Comparison of ENCODE assay signal across 23 cellular contexts in the genomic region with DNA sequence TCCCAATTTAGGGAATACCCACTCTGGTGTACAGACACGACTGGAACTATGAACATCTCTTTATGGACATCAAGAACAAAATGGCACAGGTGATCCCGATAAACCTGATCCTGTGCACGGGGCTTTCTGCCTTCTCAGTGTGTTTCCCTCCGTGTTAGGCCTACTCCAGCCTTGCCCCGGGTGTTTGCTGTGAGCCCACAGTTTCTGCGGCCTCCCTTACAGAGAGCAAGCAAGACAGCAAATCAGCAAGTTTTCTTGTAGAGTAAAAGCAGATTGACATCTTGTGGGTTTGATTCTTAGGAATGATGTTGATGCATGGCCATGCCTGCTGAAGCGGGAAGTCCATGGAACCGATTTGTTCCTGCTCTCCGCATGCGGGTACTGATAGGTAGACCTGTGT. TPM values are rescaled to one million over a fixed set of nuclear protein-coding genes. Genes with fewer than 3 reads are reported as not detected.
DNase-seq lines count a peak whose midpoint lies in the region; ATAC-seq and TF ChIP-seq lines count a peak whose summit lies in the region.
"Had no signal": no experiment of that assay in that cellular context is flagged by ENCODE, and none has a peak within 500 bp of the region (broad histone marks: within the 10 kb centered on the region; RNA-seq: fewer than 3 reads in every experiment).

No MANE protein-coding gene starts in this region.

- H3K4me3 Mint-ChIP-seq in T-helper 17 cell (no peak overlapping the region), endodermal cell (no peak overlapping the region), osteocyte (ENCODE audit: unreplicated experiment) (no peak overlapping the region)
- H3K4me3 Mint-ChIP-seq: CD4-positive, alpha-beta T cell; H9 had no signal

- no peak for TF ChIP-seq CTCF in endodermal cell (conservative IDR thresholded peaks at IDR 0.05)
- TF ChIP-seq CTCF in osteocyte (IDR thresholded peaks at IDR 0.05): no peak
- no peak for TF ChIP-seq CTCF in adrenal gland (IDR thresholded peaks at IDR 0.05)

- H3K9me3 ChIP-seq in T-helper 17 cell (ENCODE audit: control insufficient read depth, low read length, poor library complexity, severe bottlenecking) (no peaks in the 10 kb centered on the region), endodermal cell (ENCODE audit: control insufficient read depth, low read length) (no peaks in the 10 kb centered on the region), adrenal gland (replicated peaks in 1 of 3) (no peaks in the 10 kb centered on the region)
- H3K9me3 ChIP-seq: A549; BLaER1 treated with 17β-estradiol and CSF1 and Interleukin-3, amounts not matched to agents 10 nM and 100 nM had no signal

- H3K36me3 ChIP-seq in H7 (replicated peaks; ENCODE audit: control insufficient read depth, insufficient read depth, low read length) (peaks cover 29% of the 10 kb centered on the region), endodermal cell (ENCODE audit: control insufficient read depth, insufficient read depth, low read length) (peaks cover 82% of the 10 kb centered on the region), adrenal gland (replicated peaks in 1 of 2) (peaks cover 0 to 92% of the 10 kb centered on the region in 2 donors)

- 92 to 94% methylated on average over 8 to 10 of the region's 10 CpGs for WGBS in endodermal cell (ENCODE audit: insufficient coverage in 1 of 2, insufficient read length in 1 of 2), 2 experiments
- WGBS in adrenal gland, 4 donors: 85 to 96% (median 94%) methylated on average over 10 of the region's 10 CpGs

- H3K4me1 Mint-ChIP-seq in T-helper 17 cell (peaks cover 5% of the 10 kb centered on the region), endodermal cell (peaks cover 8% of the 10 kb centered on the region), osteocyte (ENCODE audit: unreplicated experiment) (peaks cover 23% of the 10 kb centered on the region)

- H3K9ac ChIP-seq in endodermal cell (ENCODE audit: extremely low read depth, low read length, poor library complexity, severe bottlenecking): no peak overlapping the region
- H3K9ac ChIP-seq: BLaER1 treated with 17β-estradiol and CSF1 and Interleukin-3, amounts not matched to agents 10 nM and 100 nM; GM23248 had no signal

- H3K27me3 Mint-ChIP-seq in T-helper 17 cell (no peaks in the 10 kb centered on the region), endodermal cell (ENCODE audit: insufficient read depth) (no peaks in the 10 kb centered on the region), osteocyte (ENCODE audit: unreplicated experiment) (no peaks in the 10 kb centered on the region)
- H3K27me3 Mint-ChIP-seq: CD4-positive, alpha-beta T cell had no signal

- TF ChIP-seq POLR2A in adrenal gland (IDR thresholded peaks at IDR 0.05): no peak

- no peak for ATAC-seq in T-helper 17 cell
- ATAC-seq: HepG2 had no signal

- H3K27ac Mint-ChIP-seq in T-helper 17 cell: peak overlapping the region; percentile 45
- H3K27ac Mint-ChIP-seq in endodermal cell: peak overlapping the region; percentile 23
- H3K27ac Mint-ChIP-seq in osteocyte (ENCODE audit: unreplicated experiment): peak overlapping the region; percentile 84
- H3K27ac Mint-ChIP-seq: CD4-positive, alpha-beta T cell had no signal

- no peaks in the 10 kb centered on the region for H3K9me3 Mint-ChIP-seq in endodermal cell
- no peaks in the 10 kb centered on the region for H3K9me3 Mint-ChIP-seq in osteocyte (ENCODE audit: unreplicated experiment)
- H3K9me3 Mint-ChIP-seq: CD4-positive, alpha-beta T cell; H9 had no signal

- intact Hi-C loops in adrenal gland (cut with DNase I): loop anchor here (10.0 kb wide), 2 partner anchors 244 to 254 kb away; partner anchors contain the start of gene EIF4A3 (in 1 of the 2)

- H3K4me1 ChIP-seq in endodermal cell (ENCODE audit: control insufficient read depth, insufficient read depth, low read length): peaks cover 2% of the 10 kb centered on the region
- H3K4me1 ChIP-seq in adrenal gland (replicated peaks in 1 of 2): peaks cover 0 to 4% of the 10 kb centered on the region in 2 donors
- H3K4me1 ChIP-seq: A549 had no signal

- H3K36me3 Mint-ChIP-seq in T-helper 17 cell (ENCODE audit: low read depth) (peaks cover 18% of the 10 kb centered on the region), endodermal cell (ENCODE audit: low read depth) (peaks cover 75% of the 10 kb centered on the region), osteocyte (ENCODE audit: unreplicated experiment) (peaks cover 44% of the 10 kb centered on the region)

- H3K27me3 ChIP-seq in H7 (ENCODE audit: control insufficient read depth, insufficient read depth, low read length) (no peaks in the 10 kb centered on the region), endodermal cell (ENCODE audit: control insufficient read depth, insufficient read depth, low read length, poor library complexity, severe bottlenecking) (no peaks in the 10 kb centered on the region), adrenal gland (no peaks in the 10 kb centered on the region)
- H3K27me3 ChIP-seq: BLaER1 treated with 17β-estradiol and CSF1 and Interleukin-3, amounts not matched to agents 10 nM and 100 nM had no signal

- H3K27ac ChIP-seq in endodermal cell (ENCODE audit: low read depth, low read length) (no peak overlapping the region), adrenal gland (no peak overlapping the region)
- H3K27ac ChIP-seq: A549; BLaER1 treated with 17β-estradiol and CSF1 and Interleukin-3, amounts not matched to agents 10 nM and 100 nM; GM23248 had no signal

- no peak overlapping the region for H3K4me3 ChIP-seq in H7 (ENCODE audit: insufficient read depth, low read depth, low read length)
- H3K4me3 ChIP-seq in endodermal cell (ENCODE audit: low read length): no peak overlapping the region
- no peak overlapping the region for H3K4me3 ChIP-seq in adrenal gland
- H3K4me3 ChIP-seq: A549; BLaER1 treated with 17β-estradiol and CSF1 and Interleukin-3, amounts not matched to agents 10 nM and 100 nM; GM23248 had no signal

- peak; percentile 2 for DNase-seq in H7
- no peak for DNase-seq in T-helper 17 cell
- DNase-seq in endodermal cell: no peak
- DNase-seq in osteocyte (ENCODE audit: extremely low spot score, unreplicated experiment): no peak
- DNase-seq in NCI-H1105 treated with DMSO at 0.1 percent for 48 hours (lab: John Stamatoyannopoulos, UW): no peak
- no peak for DNase-seq in mesenteric fat pad (ENCODE audit: low spot score)
- no peak for DNase-seq in NCI-H526 treated with DMSO at 0.1 percent for 48 hours (lab: John Stamatoyannopoulos, UW)
- DNase-seq in adrenal gland: no peak
- DNase-seq: AML-193; CD4-positive, alpha-beta T cell; GM23248; H9; Kasumi-1; NCI-H1092 treated with DMSO at 0.1 percent for 48 hours; NCI-H1436 treated with DMSO at 0.1 percent for 48 hours; NCI-H1930; NCI-H2107; NCI-H524; NCI-H774; SIG-M5 had no signal

RNA-seq across cellular contexts. Expression of gene ENDOV, which starts 26.4 kb away (rescaled TPM):
- total RNA-seq in H7 (2014; rRNA removed; shearing (Covaris generic)): 17.1 and 26.0 TPM in 2 replicates
- 10 to 100 TPM; 14.1 to 24.5 TPM for total RNA-seq in T-helper 17 cell
- total RNA-seq in endodermal cell: 10 to 100 TPM; 38.8 to 47.1 TPM
- polyA plus RNA-seq in endodermal cell (2013, experiment 1 of 2): 33.2 TPM
- polyA plus RNA-seq in endodermal cell (2013, experiment 2 of 2): 32.9 TPM
- total RNA-seq in osteocyte: 33.2 and 39.1 TPM in 2 replicates
- 10.5 TPM for total RNA-seq in mesenteric fat pad
- 10 to 100 TPM in 7 of 8 donors, 1 to 10 TPM in 1; 7.1 to 26.0 (median 17.8) TPM for total RNA-seq in adrenal gland
- 10 to 100 TPM in 2 of 3 donors, 1 to 10 TPM in 1; 9.5 to 31.9 (median 24.5) TPM for polyA plus RNA-seq in adrenal gland

Comparison
In these comparisons a context has a peak if more than half of its experiments do, and no peak if none do; other contexts are left out.
1. H3K27ac Mint-ChIP-seq: peak in every context shown above with its lines; median percentile 84 in osteocyte; 45 in T-helper 17 cell; 23 in endodermal cell.